14 cellular contexts compared by ENCODE assay signal in genomic region chrX:119763175-119763574, GRCh38. TPM values are rescaled to one million over a fixed set of nuclear protein-coding genes. Genes with fewer than 3 reads are reported as not detected.
A peak's percentile ranks its signal among the peaks of the same experiment; 100 is the strongest.
DNase-seq lines count a peak whose midpoint lies in the region; ATAC-seq and TF ChIP-seq lines count a peak whose summit lies in the region.
"Had no signal": no experiment of that assay in that cellular context is flagged by ENCODE, and none has a peak within 500 bp of the region (broad histone marks: within the 10 kb centered on the region; RNA-seq: fewer than 3 reads in every experiment).

No MANE protein-coding gene starts in this region.

- TF ChIP-seq CTCF in CD14-positive monocyte (IDR thresholded peaks at IDR 0.05) (no peak), astrocyte of the spinal cord (IDR thresholded peaks at IDR 0.05; ENCODE audit: low read depth, low read length) (no peak)

- H3K4me1 ChIP-seq in mesodermal cell (ENCODE audit: control insufficient read depth, insufficient read depth, low read length, poor library complexity, severe bottlenecking), result no peaks in the 10 kb centered on the region

- H3K27ac Mint-ChIP-seq in CD14-positive monocyte, result peak overlapping the region in 4 of 7 donors; percentile 28 to 67 (median 50)

- in situ Hi-C loops in astrocyte of the spinal cord (cut with HindIII; ENCODE audit: low sequenced_read_pairs), result no loop called here

- H3K4me3 ChIP-seq in astrocyte of the spinal cord (ENCODE audit: low read depth, low read length) (no peak overlapping the region), mesodermal cell (ENCODE audit: extremely low read depth, insufficient read depth, low read length, poor library complexity, severe bottlenecking) (no peak overlapping the region)
- H3K4me3 ChIP-seq: sigmoid colon had no signal

- ATAC-seq in HG03139 (IDR thresholded peaks at IDR 0.05; ENCODE audit: unreplicated experiment), result no peak
- ATAC-seq in left colon, result no peak
- no peak for ATAC-seq in activated T-cell treated with anti-CD3 and anti-CD28 coated beads, Interleukin-2, amount 50 U/mL, for 4 hours

- DNase-seq in CD14-positive monocyte (ENCODE audit: low spot score), result no peak
- DNase-seq in HT1080 (ENCODE audit: low read depth), result peak; percentile 24
- peak; percentile 82 for DNase-seq in astrocyte of the spinal cord (ENCODE audit: low read depth, low spot score)
- no peak for DNase-seq in left colon
- DNase-seq in activated T-cell treated with anti-CD3 and anti-CD28 coated beads, Interleukin-2, amount 50 U/mL, for 4 hours, result no peak
- DNase-seq in midbrain (lab: John Stamatoyannopoulos, UW), result no peak
- DNase-seq: activated effector memory CD4-positive, alpha-beta T cell treated with Interleukin-2 at 50 U/mL for 16 hours; DMS153; NCI-H774; sigmoid colon; stimulated activated naive CD4-positive, alpha-beta T cell treated with Interleukin-2 at 50 U/mL for 16 hours; T-helper 9 cell had no signal

- peaks cover 0 to 3% (median 0%) of the 10 kb centered on the region in 7 donors for H3K9me3 Mint-ChIP-seq in CD14-positive monocyte
- no peaks in the 10 kb centered on the region for H3K9me3 Mint-ChIP-seq in activated T-cell treated with anti-CD3 and anti-CD28 coated beads, Interleukin-2, amount 50 U/mL, for 4 hours

- H3K36me3 ChIP-seq in mesodermal cell (ENCODE audit: control insufficient read depth, insufficient read depth, low read length), result no peaks in the 10 kb centered on the region
- H3K36me3 ChIP-seq: sigmoid colon had no signal

- 37 to 39% methylated on average over 2 of the region's 7 CpGs for WGBS in mesodermal cell (ENCODE audit: insufficient coverage in 2 of 2), 2 experiments

- H3K27ac ChIP-seq in mesodermal cell (ENCODE audit: low read depth, low read length, severe bottlenecking), result peak overlapping the region; percentile 41
- H3K27ac ChIP-seq: sigmoid colon had no signal

- no peaks in the 10 kb centered on the region for H3K9me3 ChIP-seq in mesodermal cell (ENCODE audit: control insufficient read depth, low read length)
- H3K9me3 ChIP-seq: sigmoid colon had no signal

- H3K27me3 Mint-ChIP-seq in CD14-positive monocyte (ENCODE audit: low read depth in 3 of 3), result peaks cover 0 to 5% (median 0%) of the 10 kb centered on the region in 3 donors
- no peaks in the 10 kb centered on the region for H3K27me3 Mint-ChIP-seq in activated T-cell treated with anti-CD3 and anti-CD28 coated beads, Interleukin-2, amount 50 U/mL, for 4 hours (ENCODE audit: low read depth)

- peaks cover 49% of the 10 kb centered on the region for H3K4me1 Mint-ChIP-seq in CD14-positive monocyte
- H3K4me1 Mint-ChIP-seq in activated T-cell treated with anti-CD3 and anti-CD28 coated beads, Interleukin-2, amount 50 U/mL, for 4 hours (ENCODE audit: low read depth), result no peaks in the 10 kb centered on the region

- no peak overlapping the region for H3K4me3 Mint-ChIP-seq in CD14-positive monocyte
- H3K4me3 Mint-ChIP-seq in activated T-cell treated with anti-CD3 and anti-CD28 coated beads, Interleukin-2, amount 50 U/mL, for 4 hours, result no peak overlapping the region

- intact Hi-C loops in CD14-positive monocyte (cut with micrococcal nuclease) (no loop called here), left colon (cut with DNase I, micrococcal nuclease) (no loop called here)

- peaks cover 4 to 12% of the 10 kb centered on the region in 2 donors for H3K36me3 Mint-ChIP-seq in CD14-positive monocyte
- H3K36me3 Mint-ChIP-seq in activated T-cell treated with anti-CD3 and anti-CD28 coated beads, Interleukin-2, amount 50 U/mL, for 4 hours (ENCODE audit: insufficient read depth), result peaks cover 2% of the 10 kb centered on the region

RNA-seq across cellular contexts. Expression of gene SOWAHD, which starts 4.8 kb away (rescaled TPM):
- polyA plus RNA-seq in CD14-positive monocyte, result 1 to 10 TPM; 4.0 to 7.4 TPM
- total RNA-seq in HT1080 (2014; rRNA removed; shearing (Covaris generic)), result 0.05 and 0.13 TPM in 2 replicates
- 0.18 TPM in 1 of 2 replicates, not detected in the other for polyA plus RNA-seq in HT1080 (2015; cell fraction: cytosol; rRNA removed)
- 0.08 TPM in 1 of 2 replicates, not detected in the other for polyA plus RNA-seq in HT1080 (2015; cell fraction: nucleus; rRNA removed)
- not detected for polyA plus RNA-seq in mesodermal cell (2013, experiment 1 of 2)
- not detected for polyA plus RNA-seq in mesodermal cell (2013, experiment 2 of 2)
- 1 to 10 TPM; 3.0 to 3.5 TPM for total RNA-seq in left colon
- total RNA-seq in activated T-cell treated with anti-CD3 and anti-CD28 coated beads, Interleukin-2, amount 50 U/mL, for 4 hours, result under 1 TPM in 2 of 3 donors, not detected in 1; 0.14 to 0.18 TPM

RNA-seq across cellular contexts. Expression of gene RPL39, which starts 28.3 kb away (rescaled TPM):
- 1,000 to 10,000 TPM; 1,908 to 2,198 TPM for polyA plus RNA-seq in CD14-positive monocyte
- 1,022 and 1,546 TPM in 2 replicates for total RNA-seq in HT1080 (2014; rRNA removed; shearing (Covaris generic))
- polyA plus RNA-seq in HT1080 (2015; cell fraction: cytosol; rRNA removed), result 2,675 and 3,019 TPM in 2 replicates
- 762 and 898 TPM in 2 replicates for polyA plus RNA-seq in HT1080 (2015; cell fraction: nucleus; rRNA removed)
- polyA plus RNA-seq in mesodermal cell (2013, experiment 1 of 2), result 2,793 TPM
- 2,925 TPM for polyA plus RNA-seq in mesodermal cell (2013, experiment 2 of 2)
- 1,000 to 10,000 TPM; 1,215 to 1,372 TPM for total RNA-seq in left colon
- total RNA-seq in activated T-cell treated with anti-CD3 and anti-CD28 coated beads, Interleukin-2, amount 50 U/mL, for 4 hours, result 1,000 to 10,000 TPM; 2,097 to 2,146 (median 2,130) TPM

Comparison
In these comparisons a context has a peak if more than half of its experiments do, and no peak if none do; other contexts are left out.
1. DNase-seq: peak in HT1080 (single experiment) and astrocyte of the spinal cord (single experiment); none in CD14-positive monocyte (single experiment), left colon (0 of 2), activated T-cell treated with anti-CD3 and anti-CD28 coated beads, Interleukin-2, amount 50 U/mL, for 4 hours (single experiment) and midbrain (single experiment).